Comparison of ENCODE assay signal across 8 cellular contexts in genomic region chr17:61400058-61400785, GRCh38. TPM values are rescaled to one million over a fixed set of nuclear protein-coding genes. Genes with fewer than 3 reads are reported as not detected.
DNase-seq lines count a peak whose midpoint lies in the region; ATAC-seq and TF ChIP-seq lines count a peak whose summit lies in the region.

No MANE protein-coding gene starts in this region.

- TF ChIP-seq CTCF in suprapubic skin (IDR thresholded peaks at IDR 0.05) = no peak

- intact Hi-C loops in activated CD4-positive, alpha-beta T cell treated with anti-CD3 and anti-CD28 coated beads, Interleukin-2, amount 10 ng/mL, durations not matched to agents 24 days and 14 days (cut with micrococcal nuclease) = no loop called here
- intact Hi-C loops in activated CD4-positive, alpha-beta memory T cell treated with anti-CD3 and anti-CD28 coated beads for 36 hours (cut with micrococcal nuclease) = no loop called here

- peaks cover 95% of the 10 kb centered on the region for H3K27me3 ChIP-seq in suprapubic skin

- no peak for TF ChIP-seq EP300 in suprapubic skin (IDR thresholded peaks at IDR 0.05)

- no peak overlapping the region for H3K27ac Mint-ChIP-seq in activated CD4-positive, alpha-beta T cell treated with anti-CD3 and anti-CD28 coated beads, Interleukin-2, amount 10 ng/mL, durations not matched to agents 24 days and 14 days
- H3K27ac Mint-ChIP-seq in activated CD4-positive, alpha-beta memory T cell treated with anti-CD3 and anti-CD28 coated beads for 36 hours = no peak overlapping the region

- no peak for DNase-seq in activated CD4-positive, alpha-beta T cell treated with anti-CD3 and anti-CD28 coated beads, Interleukin-2, amount 10 ng/mL, durations not matched to agents 24 days and 14 days
- DNase-seq in activated CD4-positive, alpha-beta T cell treated with anti-CD3 and anti-CD28 coated beads for 48 hours = no peak
- no peak for DNase-seq in activated CD4-positive, alpha-beta memory T cell treated with anti-CD3 and anti-CD28 coated beads for 36 hours
- peak; percentile 27 for DNase-seq in iris pigment epithelial cell (ENCODE audit: low read depth)
- DNase-seq in suprapubic skin (ENCODE audit: low spot score in 2 of 2) = no peak
- no peak for DNase-seq in NCI-H1436 (lab: John Stamatoyannopoulos, UW)
- no peak for DNase-seq in dermis blood vessel endothelial cell

- WGBS in suprapubic skin = 0% methylated on average over 16 of the region's 95 CpGs

- H3K36me3 Mint-ChIP-seq in activated CD4-positive, alpha-beta T cell treated with anti-CD3 and anti-CD28 coated beads, Interleukin-2, amount 10 ng/mL, durations not matched to agents 24 days and 14 days (ENCODE audit: low read depth) = peaks cover 5% of the 10 kb centered on the region
- no peaks in the 10 kb centered on the region for H3K36me3 Mint-ChIP-seq in activated CD4-positive, alpha-beta memory T cell treated with anti-CD3 and anti-CD28 coated beads for 36 hours

- TF ChIP-seq POLR2A in suprapubic skin (IDR thresholded peaks at IDR 0.05) = no peak

- ATAC-seq in GM19328 (IDR thresholded peaks at IDR 0.05; ENCODE audit: unreplicated experiment) = no peak

- POLR2A ChIA-PET in activated CD4-positive, alpha-beta memory T cell treated with anti-CD3 and anti-CD28 coated beads for 36 hours (lab: Charles Lee) = no interaction called here

- peaks cover 60% of the 10 kb centered on the region for H3K27me3 Mint-ChIP-seq in activated CD4-positive, alpha-beta T cell treated with anti-CD3 and anti-CD28 coated beads, Interleukin-2, amount 10 ng/mL, durations not matched to agents 24 days and 14 days
- H3K27me3 Mint-ChIP-seq in activated CD4-positive, alpha-beta memory T cell treated with anti-CD3 and anti-CD28 coated beads for 36 hours = peaks cover 57% of the 10 kb centered on the region

- H3K27ac ChIP-seq in suprapubic skin = peak overlapping the region; percentile 75

- H3K36me3 ChIP-seq in suprapubic skin = no peaks in the 10 kb centered on the region

- H3K9me3 Mint-ChIP-seq in activated CD4-positive, alpha-beta T cell treated with anti-CD3 and anti-CD28 coated beads, Interleukin-2, amount 10 ng/mL, durations not matched to agents 24 days and 14 days = no peaks in the 10 kb centered on the region
- H3K9me3 Mint-ChIP-seq in activated CD4-positive, alpha-beta memory T cell treated with anti-CD3 and anti-CD28 coated beads for 36 hours = no peaks in the 10 kb centered on the region

- CTCF ChIA-PET in activated CD4-positive, alpha-beta memory T cell treated with anti-CD3 and anti-CD28 coated beads for 36 hours (lab: Charles Lee) = interaction anchor here (0.8 to 1.5 kb wide), 3 partner anchors 8 to 429 kb away, joined by 3 to 5 read pairs (median 3); no protein-coding TSS in a partner anchor

- H3K9me3 ChIP-seq in suprapubic skin = no peaks in the 10 kb centered on the region

- peak overlapping the region; percentile 64 for H3K4me3 ChIP-seq in suprapubic skin

- peaks cover 73% of the 10 kb centered on the region for H3K4me1 ChIP-seq in suprapubic skin

- peaks cover 17% of the 10 kb centered on the region for H3K4me1 Mint-ChIP-seq in activated CD4-positive, alpha-beta T cell treated with anti-CD3 and anti-CD28 coated beads, Interleukin-2, amount 10 ng/mL, durations not matched to agents 24 days and 14 days
- peaks cover 41% of the 10 kb centered on the region for H3K4me1 Mint-ChIP-seq in activated CD4-positive, alpha-beta memory T cell treated with anti-CD3 and anti-CD28 coated beads for 36 hours (ENCODE audit: low read depth)

- H3K4me3 Mint-ChIP-seq in activated CD4-positive, alpha-beta T cell treated with anti-CD3 and anti-CD28 coated beads, Interleukin-2, amount 10 ng/mL, durations not matched to agents 24 days and 14 days = peak overlapping the region; percentile 32
- peak overlapping the region; percentile 57 for H3K4me3 Mint-ChIP-seq in activated CD4-positive, alpha-beta memory T cell treated with anti-CD3 and anti-CD28 coated beads for 36 hours

RNA-seq across cellular contexts. Expression of gene TBX2, which starts 0.6 kb away (rescaled TPM):
- not detected in 2 replicates for total RNA-seq in activated CD4-positive, alpha-beta T cell treated with anti-CD3 and anti-CD28 coated beads, Interleukin-2, amount 10 ng/mL, durations not matched to agents 24 days and 14 days
- under 1 TPM in 1 of 2 experiments, not detected in 1; 0.05 TPM for total RNA-seq in activated CD4-positive, alpha-beta memory T cell treated with anti-CD3 and anti-CD28 coated beads for 36 hours
- 1 to 10 TPM; 2.2 to 3.1 (median 2.8) TPM for total RNA-seq in suprapubic skin
- 0.09 and 0.34 TPM in 2 replicates for total RNA-seq in dermis blood vessel endothelial cell

RNA-seq across cellular contexts. Expression of gene TBX4, which starts 52.0 kb away (rescaled TPM):
- total RNA-seq in activated CD4-positive, alpha-beta T cell treated with anti-CD3 and anti-CD28 coated beads, Interleukin-2, amount 10 ng/mL, durations not matched to agents 24 days and 14 days = not detected in 2 replicates
- not detected for total RNA-seq in activated CD4-positive, alpha-beta memory T cell treated with anti-CD3 and anti-CD28 coated beads for 36 hours
- total RNA-seq in suprapubic skin (under 1 TPM in 2 of 4 donors, not detected in 2; 0.30 to 0.56 TPM), dermis blood vessel endothelial cell (not detected in 2 replicates)
